8 cellular contexts compared by ENCODE assay signal in the genomic region with DNA sequence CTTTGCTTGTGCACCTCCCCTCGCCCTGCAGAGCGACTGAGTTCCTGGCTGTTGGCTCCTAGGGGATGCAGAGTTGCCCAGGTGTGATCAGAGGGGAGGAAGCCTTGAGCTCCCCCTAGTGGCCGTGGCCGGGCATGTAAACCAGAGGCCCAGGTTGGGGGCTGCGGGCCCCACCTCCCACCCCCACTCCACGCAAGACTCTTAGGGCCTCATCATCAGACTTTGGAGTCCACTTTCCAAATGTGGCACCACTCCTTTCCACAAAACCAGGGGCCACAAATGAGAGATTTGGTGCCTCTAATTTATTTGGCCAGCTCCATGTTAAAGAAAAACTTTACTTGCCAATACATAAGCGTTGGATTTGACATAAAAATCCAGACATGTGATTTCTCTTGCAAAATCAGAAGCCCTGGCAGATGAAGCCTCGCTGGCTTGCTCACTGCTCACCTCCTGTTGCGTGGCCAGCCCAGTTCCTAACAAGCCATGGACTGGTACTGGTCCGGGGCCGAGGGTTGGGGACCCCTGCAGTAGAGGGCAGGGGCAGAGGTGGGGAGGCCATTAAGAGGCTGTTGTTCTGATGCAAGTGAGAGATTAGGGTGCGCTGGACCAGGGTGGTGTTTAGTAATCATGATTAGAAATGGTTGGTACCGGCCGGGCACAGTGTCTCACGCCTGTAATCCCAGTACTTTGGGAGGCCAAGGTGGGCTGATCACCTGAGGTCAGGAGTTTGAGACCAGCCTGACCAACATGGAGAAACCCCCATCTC. TPM values are rescaled to one million over a fixed set of nuclear protein-coding genes. Genes with fewer than 3 reads are reported as not detected.
DNase-seq lines count a peak whose midpoint lies in the region; ATAC-seq and TF ChIP-seq lines count a peak whose summit lies in the region.

No MANE protein-coding gene starts in this region.

- peak in 2 of 3 donors; percentile 29 to 62 for DNase-seq in Peyer's patch
- peak in 1 of 2 donors; percentile 38 for DNase-seq in activated naive CD4-positive, alpha-beta T cell treated with anti-CD3 and anti-CD28 coated beads, Interleukin-2, amount 50 U/mL, for 72 hours (ENCODE audit: low spot score in 2 of 2)
- DNase-seq in right atrium auricular region (ENCODE audit: low spot score) = no peak
- peak; percentile 26 for DNase-seq in stimulated activated CD4-positive, alpha-beta T cell treated with anti-CD3 and anti-CD28 coated beads, Interleukin-12 subunit alpha, Interleukin-12 subunit beta, amount 100 ng/mL, for 4 hours
- DNase-seq in NCI-H1048 (lab: John Stamatoyannopoulos, UW) = no peak

- H3K4me3 ChIP-seq in Peyer's patch (no peak overlapping the region), right atrium auricular region (no peak overlapping the region)

- no peak overlapping the region for H3K27ac ChIP-seq in 22Rv1
- H3K27ac ChIP-seq in Peyer's patch = no peak overlapping the region
- no peak overlapping the region for H3K27ac ChIP-seq in right atrium auricular region

- TF ChIP-seq POLR2A in Peyer's patch (IDR thresholded peaks at IDR 0.05) = no peak

- peaks cover 1 to 9% of the 10 kb centered on the region in 2 donors for H3K36me3 Mint-ChIP-seq in activated naive CD4-positive, alpha-beta T cell treated with anti-CD3 and anti-CD28 coated beads, Interleukin-2, amount 50 U/mL, for 72 hours

- H3K27ac Mint-ChIP-seq in activated naive CD4-positive, alpha-beta T cell treated with anti-CD3 and anti-CD28 coated beads, Interleukin-2, amount 50 U/mL, for 72 hours = no peak overlapping the region

- ATAC-seq in GM18868 (IDR thresholded peaks at IDR 0.05; ENCODE audit: unreplicated experiment) = peak; percentile 53
- peak; percentile 57 to 61 for ATAC-seq in activated naive CD4-positive, alpha-beta T cell treated with anti-CD3 and anti-CD28 coated beads, Interleukin-2, amount 50 U/mL, for 72 hours
- ATAC-seq in GM21447 (IDR thresholded peaks at IDR 0.05; ENCODE audit: unreplicated experiment) = no peak

- peak; percentile 86 for TF ChIP-seq CTCF in 22Rv1 (IDR thresholded peaks at IDR 0.05)
- TF ChIP-seq CTCF in Peyer's patch (IDR thresholded peaks at IDR 0.05) = peak; percentile 13 to 54 (median 49)
- peak; percentile 61 to 89 for TF ChIP-seq CTCF in right atrium auricular region (IDR thresholded peaks at IDR 0.05)

- H3K9me3 Mint-ChIP-seq in activated naive CD4-positive, alpha-beta T cell treated with anti-CD3 and anti-CD28 coated beads, Interleukin-2, amount 50 U/mL, for 72 hours = peaks cover 0 to 4% of the 10 kb centered on the region in 2 donors

- no peaks in the 10 kb centered on the region for H3K4me1 ChIP-seq in Peyer's patch
- H3K4me1 ChIP-seq in right atrium auricular region = no peaks in the 10 kb centered on the region

- no peaks in the 10 kb centered on the region for H3K36me3 ChIP-seq in Peyer's patch
- no peaks in the 10 kb centered on the region for H3K36me3 ChIP-seq in right atrium auricular region

- H3K27me3 ChIP-seq in Peyer's patch = no peaks in the 10 kb centered on the region
- H3K27me3 ChIP-seq in right atrium auricular region = no peaks in the 10 kb centered on the region

- no peaks in the 10 kb centered on the region for H3K9me3 ChIP-seq in Peyer's patch
- H3K9me3 ChIP-seq in right atrium auricular region = peaks cover 0 to 13% of the 10 kb centered on the region in 2 donors

RNA-seq across cellular contexts. Expression of a gene that starts 28.7 kb away (rescaled TPM):
- total RNA-seq in Peyer's patch = 100 to 1,000 TPM in 1 of 4 donors, 10 to 100 TPM in 2, 1 to 10 TPM in 1; 6.8 to 104 (median 27.6) TPM
- total RNA-seq in activated naive CD4-positive, alpha-beta T cell treated with anti-CD3 and anti-CD28 coated beads, Interleukin-2, amount 50 U/mL, for 72 hours = 1 to 10 TPM in 1 of 2 donors, under 1 TPM in 1; 0.35 to 2.9 TPM
- 100 to 1,000 TPM in 1 of 2 donors, 10 to 100 TPM in 1; 79.7 to 113 TPM for total RNA-seq in right atrium auricular region

Comparison
In these comparisons a context has a peak if more than half of its experiments do, and no peak if none do; other contexts are left out.
1. DNase-seq: peak in Peyer's patch (2 of 3) and stimulated activated CD4-positive, alpha-beta T cell treated with anti-CD3 and anti-CD28 coated beads, Interleukin-12 subunit alpha, Interleukin-12 subunit beta, amount 100 ng/mL, for 4 hours (single experiment); none in right atrium auricular region (single experiment) and NCI-H1048 (single experiment).
2. Peak in every context shown above with its lines, with median percentiles within 50 percentile points of each other: CTCF ChIP-seq.